ENCODE assay signal across 21 cellular contexts in the genomic region with DNA sequence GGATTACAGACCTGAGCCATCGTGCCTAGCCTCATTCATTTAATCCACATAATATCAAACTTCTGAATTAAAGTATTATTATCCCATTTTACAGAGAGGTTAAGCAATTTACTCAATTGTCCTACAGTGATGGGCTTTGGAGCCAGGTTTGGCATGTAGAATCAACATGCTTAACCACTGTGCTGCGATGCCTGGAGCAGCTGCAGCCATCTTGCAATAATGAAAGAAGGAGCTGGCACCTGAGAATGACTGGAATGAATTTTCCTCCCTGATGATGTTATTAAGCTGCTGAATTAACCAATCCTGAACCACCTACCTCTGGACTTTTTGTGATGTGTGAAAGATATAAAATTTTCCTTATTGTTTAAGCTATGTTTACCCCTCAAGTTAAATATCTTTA. TPM values are rescaled to one million over a fixed set of nuclear protein-coding genes. Genes with fewer than 3 reads are reported as not detected.
DNase-seq lines count a peak whose midpoint lies in the region; ATAC-seq and TF ChIP-seq lines count a peak whose summit lies in the region.
"Had no signal": no experiment of that assay in that cellular context is flagged by ENCODE, and none has a peak within 500 bp of the region (broad histone marks: within the 10 kb centered on the region; RNA-seq: fewer than 3 reads in every experiment).

No MANE protein-coding gene starts in this region.

- H3K27me3 Mint-ChIP-seq in T-cell = no peaks in the 10 kb centered on the region
- no peaks in the 10 kb centered on the region for H3K27me3 Mint-ChIP-seq in effector memory CD8-positive, alpha-beta T cell
- no peaks in the 10 kb centered on the region for H3K27me3 Mint-ChIP-seq in stimulated activated naive CD8-positive, alpha-beta T cell treated with anti-CD3 and anti-CD28 coated beads, Interleukin-15, amount 100 ng/mL, for 72 hours
- H3K27me3 Mint-ChIP-seq: IgD-negative memory B cell had no signal

- H3K9me3 ChIP-seq in Peyer's patch = no peaks in the 10 kb centered on the region

- TF ChIP-seq CTCF in Peyer's patch (IDR thresholded peaks at IDR 0.05) = no peak

- H3K36me3 ChIP-seq in Peyer's patch = no peaks in the 10 kb centered on the region

- H3K4me3 Mint-ChIP-seq in T-cell = no peak overlapping the region
- no peak overlapping the region for H3K4me3 Mint-ChIP-seq in effector memory CD8-positive, alpha-beta T cell
- H3K4me3 Mint-ChIP-seq in stimulated activated naive CD8-positive, alpha-beta T cell treated with anti-CD3 and anti-CD28 coated beads, Interleukin-15, amount 100 ng/mL, for 72 hours = no peak overlapping the region
- H3K4me3 Mint-ChIP-seq: GM23338, IgD-negative memory B cell had no signal

- H3K27ac Mint-ChIP-seq in activated naive CD4-positive, alpha-beta T cell treated with anti-CD3 and anti-CD28 coated beads, Interleukin-2, amount 50 U/mL, for 72 hours = peak overlapping the region; percentile 54 to 61
- peak overlapping the region; percentile 52 to 73 for H3K27ac Mint-ChIP-seq in T-cell
- H3K27ac Mint-ChIP-seq in effector memory CD8-positive, alpha-beta T cell = peak overlapping the region; percentile 20 to 84
- peak overlapping the region; percentile 28 to 35 for H3K27ac Mint-ChIP-seq in stimulated activated naive CD8-positive, alpha-beta T cell treated with anti-CD3 and anti-CD28 coated beads, Interleukin-15, amount 100 ng/mL, for 72 hours
- H3K27ac Mint-ChIP-seq: GM23338, IgD-negative memory B cell had no signal

- H3K9me3 Mint-ChIP-seq in activated naive CD4-positive, alpha-beta T cell treated with anti-CD3 and anti-CD28 coated beads, Interleukin-2, amount 50 U/mL, for 72 hours = peaks cover 0 to 6% of the 10 kb centered on the region in 2 donors
- no peaks in the 10 kb centered on the region for H3K9me3 Mint-ChIP-seq in T-cell
- no peaks in the 10 kb centered on the region for H3K9me3 Mint-ChIP-seq in effector memory CD8-positive, alpha-beta T cell
- peaks cover 5 to 10% of the 10 kb centered on the region in 2 donors for H3K9me3 Mint-ChIP-seq in stimulated activated naive CD8-positive, alpha-beta T cell treated with anti-CD3 and anti-CD28 coated beads, Interleukin-15, amount 100 ng/mL, for 72 hours
- H3K9me3 Mint-ChIP-seq: GM23338, IgD-negative memory B cell had no signal

- CTCF ChIA-PET in T-cell (lab: Charles Lee) = no interaction called here

- no peaks in the 10 kb centered on the region for H3K4me1 ChIP-seq in Peyer's patch

- no peak for DNase-seq in activated naive CD4-positive, alpha-beta T cell treated with anti-CD3 and anti-CD28 coated beads, Interleukin-2, amount 50 U/mL, for 72 hours (ENCODE audit: low spot score in 2 of 2)
- DNase-seq in activated naive CD4-positive, alpha-beta T cell (lab: John Stamatoyannopoulos, UW) = no peak
- DNase-seq in T-cell = no peak
- no peak for DNase-seq in effector memory CD8-positive, alpha-beta T cell
- DNase-seq in stimulated activated naive CD8-positive, alpha-beta T cell treated with anti-CD3 and anti-CD28 coated beads, Interleukin-15, amount 100 ng/mL, for 72 hours = no peak
- no peak for DNase-seq in Peyer's patch
- DNase-seq: ACHN, C1 segment of cervical spinal cord, COR-L47, DMS 273 treated with DMSO at 0.1 percent for 48 hours, HCEC 1CT, MM.1S, NCI-H1092, NCI-H1436 treated with DMSO at 0.1 percent for 48 hours, NCI-H2029, NCI-H2171, NCI-H69 had no signal

- H3K27ac ChIP-seq in Peyer's patch = no peak overlapping the region

- H3K4me3 ChIP-seq in Peyer's patch = no peak overlapping the region
- H3K4me3 ChIP-seq: GM23338 had no signal

- no peak for TF ChIP-seq POLR2A in Peyer's patch (IDR thresholded peaks at IDR 0.05)

- H3K4me1 Mint-ChIP-seq in T-cell = peaks cover 63 to 68% (median 67%) of the 10 kb centered on the region in 3 donors
- H3K4me1 Mint-ChIP-seq in effector memory CD8-positive, alpha-beta T cell (ENCODE audit: low read depth in 2 of 2) = peaks cover 29 to 56% of the 10 kb centered on the region in 2 donors
- peaks cover 85% of the 10 kb centered on the region for H3K4me1 Mint-ChIP-seq in stimulated activated naive CD8-positive, alpha-beta T cell treated with anti-CD3 and anti-CD28 coated beads, Interleukin-15, amount 100 ng/mL, for 72 hours
- H3K4me1 Mint-ChIP-seq: GM23338 had no signal

- peaks cover 12 to 38% of the 10 kb centered on the region in 2 donors for H3K36me3 Mint-ChIP-seq in activated naive CD4-positive, alpha-beta T cell treated with anti-CD3 and anti-CD28 coated beads, Interleukin-2, amount 50 U/mL, for 72 hours
- H3K36me3 Mint-ChIP-seq in T-cell = peaks cover 19% of the 10 kb centered on the region
- peaks cover 48% of the 10 kb centered on the region for H3K36me3 Mint-ChIP-seq in effector memory CD8-positive, alpha-beta T cell (ENCODE audit: insufficient read depth)

- ATAC-seq in activated naive CD4-positive, alpha-beta T cell treated with anti-CD3 and anti-CD28 coated beads, Interleukin-2, amount 50 U/mL, for 72 hours = no peak
- ATAC-seq in T-cell (replicated peaks in 1 of 4) (no peak), GM19328 (IDR thresholded peaks at IDR 0.05; ENCODE audit: unreplicated experiment) (no peak)
- no peak for ATAC-seq in effector memory CD8-positive, alpha-beta T cell (replicated peaks)
- ATAC-seq in stimulated activated naive CD8-positive, alpha-beta T cell treated with anti-CD3 and anti-CD28 coated beads, Interleukin-15, amount 100 ng/mL, for 72 hours = no peak
- ATAC-seq: GM23338, Right ventricle myocardium inferior had no signal

- POLR2A ChIA-PET in T-cell (lab: Charles Lee) = interaction anchor here in 1 of 2 donors (0.6 to 0.7 kb wide), 3 partner anchors 8 to 1188 kb away, joined by 3 to 4 read pairs (median 3); no protein-coding TSS in a partner anchor

- H3K27me3 ChIP-seq in Peyer's patch = no peaks in the 10 kb centered on the region

RNA-seq across cellular contexts. Expression of a gene that starts 13.1 kb away (rescaled TPM):
- 100 to 1,000 TPM; 610 to 723 TPM for total RNA-seq in activated naive CD4-positive, alpha-beta T cell treated with anti-CD3 and anti-CD28 coated beads, Interleukin-2, amount 50 U/mL, for 72 hours
- total RNA-seq in T-cell (100 to 1,000 TPM; 265 to 532 (median 284) TPM), Peyer's patch (100 to 1,000 TPM in 1 of 4 donors, 10 to 100 TPM in 3; 49.2 to 267 (median 60.1) TPM)

RNA-seq across cellular contexts. Expression of a gene that starts 33.4 kb away (rescaled TPM):
- 10 to 100 TPM; 38.1 to 47.6 TPM for total RNA-seq in activated naive CD4-positive, alpha-beta T cell treated with anti-CD3 and anti-CD28 coated beads, Interleukin-2, amount 50 U/mL, for 72 hours
- total RNA-seq in T-cell (10 to 100 TPM in 3 of 5 donors, 1 to 10 TPM in 2; 3.5 to 20.5 (median 15.0) TPM), Peyer's patch (10 to 100 TPM in 1 of 4 donors, 1 to 10 TPM in 3; 4.4 to 12.4 (median 6.1) TPM)

RNA-seq across cellular contexts. Expression of a gene that starts 33.7 kb away (rescaled TPM):
- 10 to 100 TPM; 18.5 to 24.2 TPM for total RNA-seq in activated naive CD4-positive, alpha-beta T cell treated with anti-CD3 and anti-CD28 coated beads, Interleukin-2, amount 50 U/mL, for 72 hours
- 10 to 100 TPM in 3 of 5 donors, 1 to 10 TPM in 2; 5.4 to 12.1 (median 11.1) TPM for total RNA-seq in T-cell
- 10 to 100 TPM in 3 of 4 donors, 1 to 10 TPM in 1; 6.6 to 24.3 (median 18.0) TPM for total RNA-seq in Peyer's patch

RNA-seq across cellular contexts. Expression of a gene that starts 59.5 kb away (rescaled TPM):
- 10 to 100 TPM in 1 of 2 donors, 1 to 10 TPM in 1; 8.3 to 16.7 TPM for total RNA-seq in activated naive CD4-positive, alpha-beta T cell treated with anti-CD3 and anti-CD28 coated beads, Interleukin-2, amount 50 U/mL, for 72 hours
- total RNA-seq in T-cell = 1 to 10 TPM; 2.5 to 5.2 (median 3.3) TPM
- total RNA-seq in Peyer's patch = 1 to 10 TPM; 2.1 to 8.6 (median 4.7) TPM
